8 cellular contexts compared by ENCODE assay signal in the genomic region with DNA sequence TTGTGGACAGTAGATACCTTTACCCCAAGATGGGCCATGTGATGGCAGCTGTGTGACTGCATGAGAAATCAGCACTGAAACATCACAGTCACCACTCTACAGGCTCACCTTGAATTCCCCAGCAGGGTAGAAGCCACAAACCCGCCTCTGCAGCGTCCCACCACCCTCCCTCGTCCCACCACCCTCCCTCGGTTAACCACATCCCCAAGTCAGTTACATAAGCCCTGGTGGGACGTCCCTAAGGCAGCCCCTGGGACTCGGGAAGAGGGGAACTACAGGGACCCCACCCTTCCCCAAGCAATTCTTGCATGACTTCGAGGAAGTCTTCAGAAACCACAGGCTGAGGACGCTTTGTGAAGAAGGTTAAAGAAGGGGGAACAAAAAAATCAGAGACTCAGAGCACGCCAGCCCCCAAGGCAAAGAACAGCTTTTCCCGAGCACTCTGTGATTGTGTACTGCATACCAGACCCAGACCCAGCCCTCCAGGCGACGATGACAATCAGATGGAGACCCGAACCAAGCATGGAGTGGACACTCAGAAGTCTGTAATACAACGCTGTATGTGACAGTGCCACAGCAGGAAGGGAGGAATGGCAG.
DNase-seq lines count a peak whose midpoint lies in the region; ATAC-seq and TF ChIP-seq lines count a peak whose summit lies in the region.

No MANE protein-coding gene starts in this region.

- H3K4me1 ChIP-seq in BLaER1 treated with 17β-estradiol and CSF1 and Interleukin-3, amounts not matched to agents 10 nM and 100 nM = peaks cover 28 to 100% (median 72%) of the 10 kb centered on the region in 10 experiments

- peak overlapping the region; percentile 81 to 95 (median 88) for H3K4me2 ChIP-seq in BLaER1 treated with 17β-estradiol and CSF1 and Interleukin-3, amounts not matched to agents 10 nM and 100 nM

- peaks cover 8% of the 10 kb centered on the region for H3K27me3 Mint-ChIP-seq in activated T-cell treated with anti-CD3 and anti-CD28 coated beads, Interleukin-2, amount 50 U/mL, for 24 hours
- no peaks in the 10 kb centered on the region for H3K27me3 Mint-ChIP-seq in stimulated activated memory B cell treated with anti-CD40 and anti-IgM and Interleukin-4, amounts not matched to agents 10 μg/mL and 1 μg/mL and 100 μg/mL, for 72 hours

- H3K4me3 ChIP-seq in BLaER1 treated with 17β-estradiol and CSF1 and Interleukin-3, amounts not matched to agents 10 nM and 100 nM = peak overlapping the region in 8 of 10 experiments; percentile 7 to 60 (median 16); a peak in 12 of 20 replicates
- no peak overlapping the region for H3K4me3 ChIP-seq in lower leg skin (ENCODE audit: low read depth, poor library complexity, severe bottlenecking)

- peak overlapping the region; percentile 56 for H3K27ac Mint-ChIP-seq in activated T-cell treated with anti-CD3 and anti-CD28 coated beads, Interleukin-2, amount 50 U/mL, for 24 hours
- H3K27ac Mint-ChIP-seq in stimulated activated memory B cell treated with anti-CD40 and anti-IgM and Interleukin-4, amounts not matched to agents 10 μg/mL and 1 μg/mL and 100 μg/mL, for 72 hours = peak overlapping the region; percentile 70

- peak overlapping the region; percentile 60 to 92 (median 77); a peak in 21 of 22 replicates for H3K27ac ChIP-seq in BLaER1 treated with 17β-estradiol and CSF1 and Interleukin-3, amounts not matched to agents 10 nM and 100 nM

- peaks cover 0 to 74% (median 53%) of the 10 kb centered on the region in 11 experiments; a peak in 17 of 22 replicates for H3K27me3 ChIP-seq in BLaER1 treated with 17β-estradiol and CSF1 and Interleukin-3, amounts not matched to agents 10 nM and 100 nM

- H3K36me3 Mint-ChIP-seq in activated T-cell treated with anti-CD3 and anti-CD28 coated beads, Interleukin-2, amount 50 U/mL, for 24 hours (ENCODE audit: low read depth) = peaks cover 7% of the 10 kb centered on the region
- peaks cover 11% of the 10 kb centered on the region for H3K36me3 Mint-ChIP-seq in stimulated activated memory B cell treated with anti-CD40 and anti-IgM and Interleukin-4, amounts not matched to agents 10 μg/mL and 1 μg/mL and 100 μg/mL, for 72 hours

- intact Hi-C loops in lower leg skin (cut with DNase I; ENCODE audit: low total_unique reads) = no loop called here

- peak; percentile 53 for ATAC-seq in GM21526 (IDR thresholded peaks at IDR 0.05; ENCODE audit: low FRiP score, unreplicated experiment)
- peak; percentile 94 for ATAC-seq in stimulated activated memory B cell treated with anti-CD40 and anti-IgM and Interleukin-4, amounts not matched to agents 10 μg/mL and 1 μg/mL and 100 μg/mL, for 72 hours

- H4K20me1 ChIP-seq in BLaER1 treated with 17β-estradiol and CSF1 and Interleukin-3, amounts not matched to agents 10 nM and 100 nM = peaks cover 0 to 5% (median 0%) of the 10 kb centered on the region in 11 experiments; a peak in 1 of 22 replicates

- H3K9ac ChIP-seq in BLaER1 treated with 17β-estradiol and CSF1 and Interleukin-3, amounts not matched to agents 10 nM and 100 nM = peak overlapping the region; percentile 41 to 80 (median 66); a peak in 19 of 22 replicates

- DNase-seq in NK-92 (lab: John Stamatoyannopoulos, UW; ENCODE audit: unreplicated experiment) = peak; percentile 12
- peak; percentile 79 for DNase-seq in activated T-cell treated with anti-CD3 and anti-CD28 coated beads, Interleukin-2, amount 50 U/mL, for 24 hours
- DNase-seq in lower leg skin (ENCODE audit: low spot score in 2 of 2) = peak; percentile 65 to 89
- no peak for DNase-seq in DMS153 treated with DMSO at 0.1 percent for 48 hours (lab: John Stamatoyannopoulos, UW; ENCODE audit: unreplicated experiment)
- DNase-seq in DMS153 (lab: John Stamatoyannopoulos, UW) = no peak

- H3K36me3 ChIP-seq in BLaER1 treated with 17β-estradiol and CSF1 and Interleukin-3, amounts not matched to agents 10 nM and 100 nM = peaks cover 0 to 15% (median 0%) of the 10 kb centered on the region in 11 experiments; a peak in 4 of 22 replicates

- 67 to 72% methylated on average over 14 of the region's 14 CpGs for WGBS in lower leg skin, 2 donors

- no peak for TF ChIP-seq POLR2A in lower leg skin (IDR thresholded peaks at IDR 0.05)

- peak overlapping the region; percentile 28 for H3K4me3 Mint-ChIP-seq in activated T-cell treated with anti-CD3 and anti-CD28 coated beads, Interleukin-2, amount 50 U/mL, for 24 hours
- peak overlapping the region; percentile 32 for H3K4me3 Mint-ChIP-seq in stimulated activated memory B cell treated with anti-CD40 and anti-IgM and Interleukin-4, amounts not matched to agents 10 μg/mL and 1 μg/mL and 100 μg/mL, for 72 hours

- TF ChIP-seq CTCF in lower leg skin (IDR thresholded peaks at IDR 0.05) = no peak

- peaks cover 0 to 12% (median 0%) of the 10 kb centered on the region in 11 experiments; a peak in 4 of 22 replicates for H3K9me3 ChIP-seq in BLaER1 treated with 17β-estradiol and CSF1 and Interleukin-3, amounts not matched to agents 10 nM and 100 nM (replicated peaks in 1 of 11)

- H3K9me3 Mint-ChIP-seq in activated T-cell treated with anti-CD3 and anti-CD28 coated beads, Interleukin-2, amount 50 U/mL, for 24 hours = peaks cover 2% of the 10 kb centered on the region
- no peaks in the 10 kb centered on the region for H3K9me3 Mint-ChIP-seq in stimulated activated memory B cell treated with anti-CD40 and anti-IgM and Interleukin-4, amounts not matched to agents 10 μg/mL and 1 μg/mL and 100 μg/mL, for 72 hours

- peaks cover 80% of the 10 kb centered on the region for H3K4me1 Mint-ChIP-seq in activated T-cell treated with anti-CD3 and anti-CD28 coated beads, Interleukin-2, amount 50 U/mL, for 24 hours (ENCODE audit: low read depth)
- H3K4me1 Mint-ChIP-seq in stimulated activated memory B cell treated with anti-CD40 and anti-IgM and Interleukin-4, amounts not matched to agents 10 μg/mL and 1 μg/mL and 100 μg/mL, for 72 hours = peaks cover 82% of the 10 kb centered on the region

Comparison
In these comparisons a context has a peak if more than half of its experiments do, and no peak if none do; other contexts are left out.
1. DNase-seq: peak in NK-92 (single experiment), activated T-cell treated with anti-CD3 and anti-CD28 coated beads, Interleukin-2, amount 50 U/mL, for 24 hours (single experiment) and lower leg skin (2 of 2); none in DMS153 treated with DMSO at 0.1 percent for 48 hours (single experiment) and DMS153 (single experiment).